Comparison of ENCODE assay signal across 8 cellular contexts in genomic region chr6:116254297-116254724, GRCh38. TPM values are rescaled to one million over a fixed set of nuclear protein-coding genes. Genes with fewer than 3 reads are reported as not detected.
A peak's percentile ranks its signal among the peaks of the same experiment; 100 is the strongest.
DNase-seq lines count a peak whose midpoint lies in the region; ATAC-seq, FAIRE-seq and TF ChIP-seq lines count a peak whose summit lies in the region.

No MANE protein-coding gene starts in this region.

- intact Hi-C loops in esophagus muscularis mucosa (cut with DNase I) (no loop called here), spleen (cut with DNase I; ENCODE audit: low total_unique reads) (no loop called here)

- DNase-seq in A549 (ENCODE audit: low read depth in 1 of 2, low spot score in 1 of 2) = no peak
- DNase-seq in esophagus muscularis mucosa (ENCODE audit: extremely low spot score) = no peak
- no peak for DNase-seq in spleen
- DNase-seq in AML-193 (lab: John Stamatoyannopoulos, UW) = no peak
- no peak for DNase-seq in occipital lobe (lab: John Stamatoyannopoulos, UW)
- DNase-seq in EL = no peak

- WGBS in A549 (ENCODE audit: missing lambda C conversion rate) = 0% methylated on average over 1 of the region's 1 CpG
- 0% methylated on average over 1 of the region's 1 CpG for WGBS in HUES64
- WGBS in esophagus muscularis mucosa = 0% methylated on average over 1 of the region's 1 CpG
- 0% methylated on average over 1 of the region's 1 CpG for WGBS in spleen, 5 donors

- peak overlapping the region; percentile 75 for H3K4me3 ChIP-seq in A549
- H3K4me3 ChIP-seq in HUES64 (ENCODE audit: low read length) = peak overlapping the region; percentile 82
- H3K4me3 ChIP-seq in esophagus muscularis mucosa = peak overlapping the region; percentile 94 to 99 (median 97)
- H3K4me3 ChIP-seq in spleen = peak overlapping the region; percentile 83 to 98 (median 96)

- H3K4me1 ChIP-seq in A549 = peaks cover 14% of the 10 kb centered on the region; the same call in 1 of the 3 replicates
- peaks cover 37% of the 10 kb centered on the region; the same call in 1 of the 2 replicates for H3K4me1 ChIP-seq in HUES64 (ENCODE audit: insufficient read depth, low read length)
- H3K4me1 ChIP-seq in esophagus muscularis mucosa = peaks cover 42 to 56% (median 52%) of the 10 kb centered on the region in 4 donors
- H3K4me1 ChIP-seq in spleen = peaks cover 35 to 65% (median 53%) of the 10 kb centered on the region in 6 donors

- H3K9ac ChIP-seq in HUES64 (ENCODE audit: low read depth, low read length) = peak overlapping the region; percentile 97

- H3K9me3 ChIP-seq in A549 = no peaks in the 10 kb centered on the region
- no peaks in the 10 kb centered on the region for H3K9me3 ChIP-seq in HUES64 (ENCODE audit: insufficient read depth, low read depth, low read length)
- H3K9me3 ChIP-seq in esophagus muscularis mucosa = no peaks in the 10 kb centered on the region
- H3K9me3 ChIP-seq in spleen = no peaks in the 10 kb centered on the region

- TF ChIP-seq RAD21 in A549 (conservative IDR thresholded peaks at IDR 0.05 in 1 of 2, IDR thresholded peaks at IDR 0.05 in 1 of 2) = no peak

- no peaks in the 10 kb centered on the region for H3K27me3 ChIP-seq in HUES64 (ENCODE audit: insufficient read depth, low read length)
- no peaks in the 10 kb centered on the region for H3K27me3 ChIP-seq in esophagus muscularis mucosa
- H3K27me3 ChIP-seq in spleen (replicated peaks in 1 of 7) = no peaks in the 10 kb centered on the region

- TF ChIP-seq CTCF in A549 (IDR thresholded peaks at IDR 0.05) (no peak), esophagus muscularis mucosa (IDR thresholded peaks at IDR 0.05) (no peak), spleen (IDR thresholded peaks at IDR 0.05 in 8 of 11, conservative IDR thresholded peaks at IDR 0.05 in 3 of 11) (no peak)

- H3K36me3 ChIP-seq in HUES64 (ENCODE audit: insufficient read depth, low read length) = peaks cover 3% of the 10 kb centered on the region; the same call in 1 of the 2 replicates
- H3K36me3 ChIP-seq in esophagus muscularis mucosa = peaks cover 0 to 9% (median 4%) of the 10 kb centered on the region in 4 donors
- H3K36me3 ChIP-seq in spleen = peaks cover 0 to 6% (median 0%) of the 10 kb centered on the region in 6 donors

- POLR2A ChIA-PET in A549 (lab: Yijun Ruan, JAX) = interaction anchor here (0.9 to 1.0 kb wide), 2 partner anchors 14 to 317 kb away, joined by 3 to 5 read pairs; partner anchors contain the start of gene RWDD1

- peak overlapping the region; percentile 75 for H3K4me2 ChIP-seq in A549

- TF ChIP-seq POLR2A in A549 (IDR thresholded peaks at IDR 0.05; ENCODE audit: low read length) = no peak
- no peak for TF ChIP-seq POLR2A in esophagus muscularis mucosa (IDR thresholded peaks at IDR 0.05; ENCODE audit: low read depth)
- TF ChIP-seq POLR2A in spleen (IDR thresholded peaks at IDR 0.05) = no peak

- FAIRE-seq in A549 (lab: Jason Lieb, UNC) = no peak

- ATAC-seq in A549 = peak in 1 of 2 experiments; percentile 36; a peak in 2 of 6 replicates
- ATAC-seq in GM21447 (IDR thresholded peaks at IDR 0.05; ENCODE audit: unreplicated experiment) = peak; percentile 31

- H3K27ac ChIP-seq in A549 (peak overlapping the region; percentile 82 to 92), HUES64 (ENCODE audit: low read depth, low read length) (peak overlapping the region; percentile 91), esophagus muscularis mucosa (replicated peaks in 1 of 4) (peak overlapping the region; percentile 94 to 96 (median 95)), spleen (peak overlapping the region; percentile 84 to 91 (median 88))

- CTCF ChIA-PET in A549 (lab: Yijun Ruan, JAX) = interaction anchor here (1.3 to 1.8 kb wide), 2 partner anchors 34 to 37 kb away, joined by 3 to 6 read pairs; no protein-coding TSS in a partner anchor

- no peak for TF ChIP-seq EP300 in A549 (IDR thresholded peaks at IDR 0.05)
- TF ChIP-seq EP300 in esophagus muscularis mucosa (IDR thresholded peaks at IDR 0.05) = no peak

TF ChIP-seq in A549, 52 proteins besides CTCF, POLR2A, EP300 and RAD21:
- TF ChIP-seq, protein P1, sequence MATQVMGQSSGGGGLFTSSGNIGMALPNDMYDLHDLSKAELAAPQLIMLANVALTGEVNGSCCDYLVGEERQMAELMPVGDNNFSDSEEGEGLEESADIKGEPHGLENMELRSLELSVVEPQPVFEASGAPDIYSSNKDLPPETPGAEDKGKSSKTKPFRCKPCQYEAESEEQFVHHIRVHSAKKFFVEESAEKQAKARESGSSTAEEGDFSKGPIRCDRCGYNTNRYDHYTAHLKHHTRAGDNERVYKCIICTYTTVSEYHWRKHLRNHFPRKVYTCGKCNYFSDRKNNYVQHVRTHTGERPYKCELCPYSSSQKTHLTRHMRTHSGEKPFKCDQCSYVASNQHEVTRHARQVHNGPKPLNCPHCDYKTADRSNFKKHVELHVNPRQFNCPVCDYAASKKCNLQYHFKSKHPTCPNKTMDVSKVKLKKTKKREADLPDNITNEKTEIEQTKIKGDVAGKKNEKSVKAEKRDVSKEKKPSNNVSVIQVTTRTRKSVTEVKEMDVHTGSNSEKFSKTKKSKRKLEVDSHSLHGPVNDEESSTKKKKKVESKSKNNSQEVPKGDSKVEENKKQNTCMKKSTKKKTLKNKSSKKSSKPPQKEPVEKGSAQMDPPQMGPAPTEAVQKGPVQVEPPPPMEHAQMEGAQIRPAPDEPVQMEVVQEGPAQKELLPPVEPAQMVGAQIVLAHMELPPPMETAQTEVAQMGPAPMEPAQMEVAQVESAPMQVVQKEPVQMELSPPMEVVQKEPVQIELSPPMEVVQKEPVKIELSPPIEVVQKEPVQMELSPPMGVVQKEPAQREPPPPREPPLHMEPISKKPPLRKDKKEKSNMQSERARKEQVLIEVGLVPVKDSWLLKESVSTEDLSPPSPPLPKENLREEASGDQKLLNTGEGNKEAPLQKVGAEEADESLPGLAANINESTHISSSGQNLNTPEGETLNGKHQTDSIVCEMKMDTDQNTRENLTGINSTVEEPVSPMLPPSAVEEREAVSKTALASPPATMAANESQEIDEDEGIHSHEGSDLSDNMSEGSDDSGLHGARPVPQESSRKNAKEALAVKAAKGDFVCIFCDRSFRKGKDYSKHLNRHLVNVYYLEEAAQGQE (IDR thresholded peaks at IDR 0.05) = 0 out of 2 replicates have a peak, but pooled peaks have one; percentile 3
- TF ChIP-seq TFCP2L1 (CRISPR knock-in tag; IDR thresholded peaks at IDR 0.05) = no peak
- TF ChIP-seq ZSCAN20 (CRISPR knock-in tag; IDR thresholded peaks at IDR 0.05) = no peak
- TF ChIP-seq FOSL2 (IDR thresholded peaks at IDR 0.05) = no peak
- no peak for TF ChIP-seq FOSL2 (CRISPR knock-in tag; IDR thresholded peaks at IDR 0.05)
- no peak for TF ChIP-seq EHMT2 (IDR thresholded peaks at IDR 0.05; ENCODE audit: low read depth)
- TF ChIP-seq PHF8 (IDR thresholded peaks at IDR 0.05; ENCODE audit: borderline replicate concordance, low read depth) = peak; percentile 36; the same call in 1 of the 2 replicates
- no peak for TF ChIP-seq MYC (IDR thresholded peaks at IDR 0.05; ENCODE audit: borderline replicate concordance, low read length)
- TF ChIP-seq JUN (IDR thresholded peaks at IDR 0.05) = 0 out of 5 replicates have a peak, but pooled peaks of 1 of the 2 experiments have one; percentile 9
- no peak for TF ChIP-seq EHF (CRISPR knock-in tag; IDR thresholded peaks at IDR 0.05)

RNA-seq across cellular contexts. Expression of gene TSPYL4, which starts 0.4 kb away (rescaled TPM):
- polyA plus RNA-seq in A549 (2011; rRNA removed) (5.6 TPM in 2 replicates), A549 (2017; fragmentation: RNase III; extraction: RNeasy Plus Mini Kit Qiagen cat#74134 plus additional on column Dnase treatment) (3.7 to 4.2 TPM (median 3.9 TPM) in 3 replicates), spleen (1 to 10 TPM; 7.2 to 7.8 (median 7.5) TPM)
- polyA plus RNA-seq in A549 (2012; cell fraction: cytosol; rRNA removed) = 3.2 and 3.5 TPM in 2 replicates
- 4.6 and 6.1 TPM in 2 replicates for polyA plus RNA-seq in A549 (2012; cell fraction: nucleus; rRNA removed)
- polyA minus RNA-seq in A549 (2011; rRNA and poly(A)+ RNA removed) = 4.1 and 5.4 TPM in 2 replicates
- polyA plus RNA-seq in HUES64 (2013, experiment 1 of 2) = 17.7 TPM
- 17.5 TPM for polyA plus RNA-seq in HUES64 (2013, experiment 2 of 2)
- total RNA-seq in esophagus muscularis mucosa (10 to 100 TPM; 14.4 to 22.8 (median 18.4) TPM), spleen (10 to 100 TPM; 11.2 to 19.0 (median 13.5) TPM), occipital lobe (70.2 TPM)

RNA-seq across cellular contexts. Expression of gene TSPYL1, which starts 25.4 kb away (rescaled TPM):
- 31.6 and 32.5 TPM in 2 replicates for polyA plus RNA-seq in A549 (2011; rRNA removed)
- 11.4 and 13.2 TPM in 2 replicates for polyA plus RNA-seq in A549 (2012; cell fraction: cytosol; rRNA removed)
- 11.1 and 15.2 TPM in 2 replicates for polyA plus RNA-seq in A549 (2012; cell fraction: nucleus; rRNA removed)
- polyA plus RNA-seq in A549 (2017; fragmentation: RNase III; extraction: RNeasy Plus Mini Kit Qiagen cat#74134 plus additional on column Dnase treatment) = 27.8 to 31.9 TPM (median 31.8 TPM) in 3 replicates
- 36.0 and 42.7 TPM in 2 replicates for polyA minus RNA-seq in A549 (2011; rRNA and poly(A)+ RNA removed)
- polyA plus RNA-seq in HUES64 (2013, experiment 1 of 2) = 42.9 TPM
- polyA plus RNA-seq in HUES64 (2013, experiment 2 of 2) = 44.1 TPM
- total RNA-seq in esophagus muscularis mucosa = 100 to 1,000 TPM in 1 of 4 donors, 10 to 100 TPM in 3; 67.7 to 113 (median 92.5) TPM
- 10 to 100 TPM; 63.1 to 97.7 (median 73.4) TPM for total RNA-seq in spleen
- 10 to 100 TPM; 28.7 to 41.7 (median 29.2) TPM for polyA plus RNA-seq in spleen
- total RNA-seq in occipital lobe = 205 TPM
